Comparison of ENCODE assay signal across 17 cellular contexts in genomic region chr3:194339356-194339755, GRCh38. TPM values are rescaled to one million over a fixed set of nuclear protein-coding genes. Genes with fewer than 3 reads are reported as not detected.
A peak's percentile ranks its signal among the peaks of the same experiment; 100 is the strongest.
DNase-seq lines count a peak whose midpoint lies in the region; ATAC-seq, FAIRE-seq and TF ChIP-seq lines count a peak whose summit lies in the region.
"Had no signal": no experiment of that assay in that cellular context is flagged by ENCODE, and none has a peak within 500 bp of the region (broad histone marks: within the 10 kb centered on the region; RNA-seq: fewer than 3 reads in every experiment).

No MANE protein-coding gene starts in this region.

- no peak for TF ChIP-seq POLR2A in HepG2 (IDR thresholded peaks at IDR 0.05; ENCODE audit: insufficient read depth in 1 of 2, low read depth in 2 of 2, low read length in 2 of 2)
- no peak for TF ChIP-seq POLR2A in right lobe of liver (IDR thresholded peaks at IDR 0.05)
- TF ChIP-seq POLR2A in tibial nerve (IDR thresholded peaks at IDR 0.05), result no peak

- TF ChIP-seq EP300 in HepG2 (IDR thresholded peaks at IDR 0.05; ENCODE audit: low read depth in 2 of 2, low read length in 2 of 2), result no peak
- TF ChIP-seq EP300 in HepG2 (CRISPR knock-in tag; IDR thresholded peaks at IDR 0.05; ENCODE audit: borderline replicate concordance), result no peak
- TF ChIP-seq EP300 in tibial nerve (IDR thresholded peaks at IDR 0.05), result no peak

- no peak overlapping the region for H3K27ac ChIP-seq in HepG2 (ENCODE audit: extremely low read length, insufficient read depth, low read length)
- no peak overlapping the region for H3K27ac ChIP-seq in right lobe of liver
- H3K27ac ChIP-seq in OCI-LY3 (ENCODE audit: low read length), result no peak overlapping the region
- H3K27ac ChIP-seq in hepatocyte, result peak overlapping the region; percentile 80
- H3K27ac ChIP-seq in aorta (ENCODE audit: low read depth in 1 of 2, low read length in 2 of 2), result no peak overlapping the region
- no peak overlapping the region for H3K27ac ChIP-seq in tibial nerve
- H3K27ac ChIP-seq: gastroesophageal sphincter had no signal

- H3K4me2 ChIP-seq in HepG2 (ENCODE audit: low read depth, low read length) (no peak overlapping the region), OCI-LY3 (ENCODE audit: low read length) (no peak overlapping the region), hepatocyte (no peak overlapping the region)

- POLR2A ChIA-PET in HepG2 (lab: Yijun Ruan, JAX), result interaction anchor here (1.5 kb wide), 1 partner anchor 12 kb away, joined by 4 read pairs; the partner anchor contains the start of gene CPN2

- H3K36me3 ChIP-seq in HepG2 (replicated peaks in 1 of 2; ENCODE audit: control insufficient read depth in 1 of 2, insufficient read depth in 2 of 2, low read length in 2 of 2) (peaks cover 9 to 18% of the 10 kb centered on the region in 2 experiments; a peak in 4 of 5 replicates), right lobe of liver (peaks cover 0 to 26% (median 10%) of the 10 kb centered on the region in 4 donors), OCI-LY3 (replicated peaks; ENCODE audit: low read depth, low read length) (no peaks in the 10 kb centered on the region), hepatocyte (replicated peaks; ENCODE audit: insufficient read depth, low read depth) (no peaks in the 10 kb centered on the region), aorta (ENCODE audit: control insufficient read depth in 1 of 2, insufficient read depth in 2 of 2, low read length in 1 of 2) (no peaks in the 10 kb centered on the region), tibial nerve (no peaks in the 10 kb centered on the region)
- H3K36me3 ChIP-seq: gastroesophageal sphincter had no signal

- 93% methylated on average over 9 of the region's 9 CpGs for WGBS in HepG2 (ENCODE audit: low lambda C conversion rate)
- WGBS in right lobe of liver (ENCODE audit: insufficient coverage, low coverage, low lambda C conversion rate, missing lambda C conversion rate), result 94% methylated on average over 1 of the region's 9 CpGs
- WGBS in hepatocyte (ENCODE audit: low lambda C conversion rate, missing lambda C conversion rate), result 63% methylated on average over 9 of the region's 9 CpGs
- WGBS in aorta, 2 donors, result 84 to 88% methylated on average over 9 of the region's 9 CpGs
- WGBS in tibial nerve, 2 donors, result 67 to 68% methylated on average over 9 of the region's 9 CpGs

- H3K9me3 ChIP-seq in HepG2 (ENCODE audit: low read length) (no peaks in the 10 kb centered on the region), right lobe of liver (no peaks in the 10 kb centered on the region), OCI-LY3 (ENCODE audit: insufficient read depth, low read length) (no peaks in the 10 kb centered on the region), hepatocyte (ENCODE audit: low read depth) (no peaks in the 10 kb centered on the region), aorta (ENCODE audit: control insufficient read depth, low read length) (no peaks in the 10 kb centered on the region), tibial nerve (no peaks in the 10 kb centered on the region)
- H3K9me3 ChIP-seq: gastroesophageal sphincter had no signal

- ATAC-seq in HepG2 (no peak), right lobe of liver (no peak), aorta (ENCODE audit: low FRiP score) (no peak)
- no peak for ATAC-seq in activated naive CD4-positive, alpha-beta T cell treated with anti-CD3 and anti-CD28 coated beads, Interleukin-2, amount 50 U/mL, for 72 hours
- ATAC-seq: gastroesophageal sphincter had no signal

- no TSS peak for BruUV-seq in HepG2 (replicated peaks; lab: Mats Ljungman, UMichigan)

- H3K9ac ChIP-seq in HepG2 (ENCODE audit: insufficient read depth, low read depth, low read length) (no peak overlapping the region), OCI-LY3 (ENCODE audit: low read length) (no peak overlapping the region)

- no peak overlapping the region for H3K4me3 ChIP-seq in HepG2 (replicated peaks in 1 of 3; ENCODE audit: insufficient read depth in 1 of 3, low read depth in 2 of 3, low read length in 3 of 3)
- H3K4me3 ChIP-seq in right lobe of liver, result no peak overlapping the region
- H3K4me3 ChIP-seq in OCI-LY3 (ENCODE audit: low read length), result no peak overlapping the region
- no peak overlapping the region for H3K4me3 ChIP-seq in hepatocyte
- no peak overlapping the region for H3K4me3 ChIP-seq in aorta (ENCODE audit: low read length in 2 of 2)
- no peak overlapping the region for H3K4me3 ChIP-seq in tibial nerve
- H3K4me3 ChIP-seq: gastroesophageal sphincter had no signal

- CTCF ChIA-PET in HepG2 (lab: Yijun Ruan, JAX; ENCODE audit: low intra/inter-chr PET ratio, low total read pairs), result no interaction called here

- H3K4me1 ChIP-seq in HepG2 (ENCODE audit: insufficient read depth, low read length) (peaks cover 17% of the 10 kb centered on the region; the same call in 1 of the 2 replicates), right lobe of liver (peaks cover 0 to 6% (median 0%) of the 10 kb centered on the region in 4 donors), OCI-LY3 (ENCODE audit: low read length) (peaks cover 13% of the 10 kb centered on the region), hepatocyte (ENCODE audit: insufficient read depth) (peaks cover 9% of the 10 kb centered on the region), aorta (ENCODE audit: control insufficient read depth in 1 of 2, insufficient read depth in 2 of 2, low read length in 2 of 2) (no peaks in the 10 kb centered on the region), tibial nerve (peaks cover 0 to 4% (median 0%) of the 10 kb centered on the region in 4 donors)
- H3K4me1 ChIP-seq: gastroesophageal sphincter had no signal

- no peaks in the 10 kb centered on the region for H3K79me2 ChIP-seq in HepG2 (ENCODE audit: insufficient read depth, low read length)
- no peaks in the 10 kb centered on the region for H3K79me2 ChIP-seq in OCI-LY3 (ENCODE audit: low read length)
- H3K79me2 ChIP-seq in hepatocyte, result no peaks in the 10 kb centered on the region

- H3K9me3 Mint-ChIP-seq in activated naive CD4-positive, alpha-beta T cell treated with anti-CD3 and anti-CD28 coated beads, Interleukin-2, amount 50 U/mL, for 72 hours, result no peaks in the 10 kb centered on the region
- H3K9me3 Mint-ChIP-seq: activated naive CD4-positive, alpha-beta T cell treated with anti-CD3 and anti-CD28 coated beads for 36 hours; memory B cell; stimulated activated naive CD8-positive, alpha-beta T cell treated with anti-CD3 and anti-CD28 coated beads, Interleukin-15, Interleukin-2, amounts not matched to agents 100 ng/mL and 50 ng/mL, for 24 hours had no signal

- intact Hi-C loops in HepG2 (cut with micrococcal nuclease; ENCODE audit: unreplicated experiment) (no loop called here), right lobe of liver (cut with DNase I) (loop anchor here (5.0 to 10.0 kb wide), 2 partner anchors 63 to 255 kb away; no protein-coding TSS in a partner anchor), aorta (cut with DNase I) (no loop called here)

- DNase-seq in HepG2 (ENCODE audit: low spot score) (no peak), right lobe of liver (no peak), hepatocyte (ENCODE audit: low spot score) (no peak), aorta (no peak), tibial nerve (ENCODE audit: low spot score in 2 of 2) (no peak), G401 (ENCODE audit: low spot score) (no peak)
- no peak for DNase-seq in activated naive CD4-positive, alpha-beta T cell treated with anti-CD3 and anti-CD28 coated beads, Interleukin-2, amount 50 U/mL, for 72 hours (ENCODE audit: low spot score in 2 of 2)
- DNase-seq: activated naive CD4-positive, alpha-beta T cell treated with anti-CD3 and anti-CD28 coated beads for 36 hours; central memory CD4-positive, alpha-beta T cell; DMS153; NK-92 treated with Interleukin-12 subunit alpha and Interleukin-12 subunit beta, amount 100 ng/mL, for 24 hours had no signal

- TF ChIP-seq RAD21 in HepG2 (CRISPR knock-in tag; IDR thresholded peaks at IDR 0.05), result no peak

- in situ Hi-C loops in HepG2 (cut with HindIII; ENCODE audit: extremely low pct_ligation_motif_present, low pct_unique_long_range_greater_than_20kb) (no loop called here), G401 (cut with HindIII; ENCODE audit: low sequenced_read_pairs) (no loop called here)

- H3K36me3 Mint-ChIP-seq in activated naive CD4-positive, alpha-beta T cell treated with anti-CD3 and anti-CD28 coated beads, Interleukin-2, amount 50 U/mL, for 72 hours, result no peaks in the 10 kb centered on the region
- H3K36me3 Mint-ChIP-seq: memory B cell had no signal

- H2AFZ ChIP-seq in HepG2 (ENCODE audit: low read length) (no peak overlapping the region), OCI-LY3 (ENCODE audit: low read depth, low read length) (no peak overlapping the region), hepatocyte (no peak overlapping the region)

- H3K27me3 ChIP-seq in HepG2 (ENCODE audit: control insufficient read depth in 1 of 2, insufficient read depth in 2 of 2, low read length in 2 of 2) (no peaks in the 10 kb centered on the region), right lobe of liver (no peaks in the 10 kb centered on the region), OCI-LY3 (ENCODE audit: low read depth, low read length) (peaks cover 22% of the 10 kb centered on the region), hepatocyte (no peaks in the 10 kb centered on the region), aorta (ENCODE audit: control insufficient read depth in 1 of 2, insufficient read depth in 2 of 2, low read length in 1 of 2) (no peaks in the 10 kb centered on the region), tibial nerve (no peaks in the 10 kb centered on the region)

- H4K20me1 ChIP-seq in HepG2 (ENCODE audit: insufficient read depth, low read length), result no peaks in the 10 kb centered on the region
- no peaks in the 10 kb centered on the region for H4K20me1 ChIP-seq in OCI-LY3 (ENCODE audit: insufficient read depth, low read length)
- no peaks in the 10 kb centered on the region for H4K20me1 ChIP-seq in hepatocyte (ENCODE audit: insufficient read depth, poor library complexity, severe bottlenecking)

- H3K27ac Mint-ChIP-seq in activated naive CD4-positive, alpha-beta T cell treated with anti-CD3 and anti-CD28 coated beads, Interleukin-2, amount 50 U/mL, for 72 hours, result no peak overlapping the region
- H3K27ac Mint-ChIP-seq: activated naive CD4-positive, alpha-beta T cell treated with anti-CD3 and anti-CD28 coated beads for 36 hours; memory B cell; stimulated activated naive CD8-positive, alpha-beta T cell treated with anti-CD3 and anti-CD28 coated beads, Interleukin-15, Interleukin-2, amounts not matched to agents 100 ng/mL and 50 ng/mL, for 24 hours had no signal

- H3K9me2 ChIP-seq in hepatocyte (replicated peaks; ENCODE audit: insufficient read depth), result no peaks in the 10 kb centered on the region

- FAIRE-seq in HepG2 (lab: Jason Lieb, UNC), result no peak
- FAIRE-seq: endometrium had no signal

- TF ChIP-seq CTCF in HepG2 (CRISPR knock-in tag; IDR thresholded peaks at IDR 0.05), result no peak
- TF ChIP-seq CTCF in right lobe of liver (IDR thresholded peaks at IDR 0.05), result no peak
- peak; percentile 11; the same call in 1 of the 2 replicates for TF ChIP-seq CTCF in OCI-LY3 (IDR thresholded peaks at IDR 0.05; ENCODE audit: low read depth, low read length)
- TF ChIP-seq CTCF in hepatocyte (IDR thresholded peaks at IDR 0.05; ENCODE audit: poor library complexity), result peak; percentile 29
- TF ChIP-seq CTCF in tibial nerve (IDR thresholded peaks at IDR 0.05), result no peak

RNA-seq across cellular contexts. Expression of gene CPN2, which starts 11.8 kb away (rescaled TPM):
- total RNA-seq in HepG2 (2016; rRNA removed; fragmentation: Illumina TruSeq; extraction: Trizol) (16.3 and 27.7 TPM in 2 replicates), right lobe of liver (100 to 1,000 TPM; 173 to 307 (median 202) TPM), hepatocyte (3.3 and 3.5 TPM in 2 replicates), aorta (not detected), tibial nerve (not detected)
- 4.8 and 4.9 TPM in 2 replicates for total RNA-seq in HepG2 (2016; cell fraction: cytosol; rRNA removed; fragmentation: Illumina TruSeq; extraction: Trizol; ENCODE audit: low read depth)
- 11.8 and 26.8 TPM in 2 replicates for total RNA-seq in HepG2 (2016; cell fraction: insoluble cytoplasmic fraction; rRNA removed; fragmentation: Illumina TruSeq; extraction: Trizol)
- 14.4 and 15.6 TPM in 2 replicates for total RNA-seq in HepG2 (2016; cell fraction: membrane; rRNA removed; fragmentation: Illumina TruSeq; extraction: Trizol)
- total RNA-seq in HepG2 (2016; cell fraction: nucleus; rRNA removed; fragmentation: Illumina TruSeq; extraction: Trizol), result 34.1 and 42.6 TPM in 2 replicates
- polyA plus RNA-seq in HepG2 (2011; rRNA removed) (26.7 and 29.3 TPM in 2 replicates), hepatocyte (2.2 and 4.6 TPM in 2 replicates), aorta (not detected)
- 12.6 and 16.6 TPM in 2 replicates for polyA plus RNA-seq in HepG2 (2011; cell fraction: cytosol; rRNA removed)
- 18.2 and 18.5 TPM in 2 replicates for polyA plus RNA-seq in HepG2 (2011; cell fraction: nucleus; rRNA removed)
- 19.0 and 20.2 TPM in 2 replicates for polyA plus RNA-seq in HepG2 (2012)
- 8.8 and 9.3 TPM in 2 replicates for polyA plus RNA-seq in HepG2 (2016; cell fraction: cytosol; fragmentation: Illumina TruSeq; extraction: Trizol; ENCODE audit: low read depth)
- 27.5 and 38.0 TPM in 2 replicates for polyA plus RNA-seq in HepG2 (2016; cell fraction: insoluble cytoplasmic fraction; fragmentation: Illumina TruSeq; extraction: Trizol; ENCODE audit: low read depth)
- 18.2 and 23.6 TPM in 2 replicates for polyA plus RNA-seq in HepG2 (2016; cell fraction: membrane; fragmentation: Illumina TruSeq; extraction: Trizol; ENCODE audit: low read depth)
- 100 and 101 TPM in 2 replicates for polyA plus RNA-seq in HepG2 (2016; cell fraction: nucleus; fragmentation: Illumina TruSeq; extraction: Trizol; ENCODE audit: insufficient read depth, low read depth)
- 66.5 TPM in 1 of 2 replicates, not detected in the other for polyA minus RNA-seq in HepG2 (2011; rRNA and poly(A)+ RNA removed; ENCODE audit: low replicate concordance)
- polyA minus RNA-seq in HepG2 (2011; cell fraction: cytosol; rRNA and poly(A)+ RNA removed), result 19.2 and 22.2 TPM in 2 replicates
- 6.3 and 7.8 TPM in 2 replicates for polyA minus RNA-seq in HepG2 (2011; cell fraction: nucleus; rRNA and poly(A)+ RNA removed)
- total RNA-seq in G401 (2014; rRNA removed; shearing (Covaris generic)), result not detected in 2 replicates
- total RNA-seq in activated naive CD4-positive, alpha-beta T cell treated with anti-CD3 and anti-CD28 coated beads, Interleukin-2, amount 50 U/mL, for 72 hours, result not detected
- total RNA-seq: activated naive CD4-positive, alpha-beta T cell treated with anti-CD3 and anti-CD28 coated beads for 36 hours; gastroesophageal sphincter; SK-MEL-5 had no signal

RNA-seq across cellular contexts. Expression of gene LRRC15, which starts 30.2 kb away (rescaled TPM):
- total RNA-seq in HepG2 (2016; rRNA removed; fragmentation: Illumina TruSeq; extraction: Trizol) (not detected in 2 replicates), right lobe of liver (under 1 TPM in 5 of 6 experiments, not detected in 1; 0.07 to 0.37 (median 0.09) TPM), hepatocyte (not detected in 2 replicates), aorta (under 1 TPM; 0.06 to 0.54 TPM), tibial nerve (not detected)
- not detected in 2 replicates for total RNA-seq in HepG2 (2016; cell fraction: cytosol; rRNA removed; fragmentation: Illumina TruSeq; extraction: Trizol; ENCODE audit: low read depth)
- total RNA-seq in HepG2 (2016; cell fraction: insoluble cytoplasmic fraction; rRNA removed; fragmentation: Illumina TruSeq; extraction: Trizol), result not detected in 2 replicates
- not detected in 2 replicates for total RNA-seq in HepG2 (2016; cell fraction: membrane; rRNA removed; fragmentation: Illumina TruSeq; extraction: Trizol)
- total RNA-seq in HepG2 (2016; cell fraction: nucleus; rRNA removed; fragmentation: Illumina TruSeq; extraction: Trizol), result not detected in 2 replicates
- polyA plus RNA-seq in HepG2 (2011; rRNA removed) (not detected in 2 replicates), hepatocyte (not detected in 2 replicates), aorta (not detected)
- polyA plus RNA-seq in HepG2 (2011; cell fraction: cytosol; rRNA removed), result not detected in 2 replicates
- polyA plus RNA-seq in HepG2 (2011; cell fraction: nucleus; rRNA removed), result not detected in 2 replicates
- not detected in 2 replicates for polyA plus RNA-seq in HepG2 (2012)
- not detected in 2 replicates for polyA plus RNA-seq in HepG2 (2016; cell fraction: cytosol; fragmentation: Illumina TruSeq; extraction: Trizol; ENCODE audit: low read depth)
- not detected in 2 replicates for polyA plus RNA-seq in HepG2 (2016; cell fraction: insoluble cytoplasmic fraction; fragmentation: Illumina TruSeq; extraction: Trizol; ENCODE audit: low read depth)
- polyA plus RNA-seq in HepG2 (2016; cell fraction: membrane; fragmentation: Illumina TruSeq; extraction: Trizol; ENCODE audit: low read depth), result not detected in 2 replicates
- polyA plus RNA-seq in HepG2 (2016; cell fraction: nucleus; fragmentation: Illumina TruSeq; extraction: Trizol; ENCODE audit: insufficient read depth, low read depth), result not detected in 2 replicates
- polyA minus RNA-seq in HepG2 (2011; rRNA and poly(A)+ RNA removed; ENCODE audit: low replicate concordance), result 0.05 TPM in 1 of 2 replicates, not detected in the other
- polyA minus RNA-seq in HepG2 (2011; cell fraction: cytosol; rRNA and poly(A)+ RNA removed), result not detected in 2 replicates
- not detected in 2 replicates for polyA minus RNA-seq in HepG2 (2011; cell fraction: nucleus; rRNA and poly(A)+ RNA removed)
- 0.14 and 0.55 TPM in 2 replicates for total RNA-seq in G401 (2014; rRNA removed; shearing (Covaris generic))
- total RNA-seq in activated naive CD4-positive, alpha-beta T cell treated with anti-CD3 and anti-CD28 coated beads, Interleukin-2, amount 50 U/mL, for 72 hours, result not detected
- total RNA-seq: activated naive CD4-positive, alpha-beta T cell treated with anti-CD3 and anti-CD28 coated beads for 36 hours; SK-MEL-5 had no signal

RNA-seq across cellular contexts. Expression of gene GP5, which starts 59.7 kb away (rescaled TPM):
- total RNA-seq in HepG2 (2016; rRNA removed; fragmentation: Illumina TruSeq; extraction: Trizol) (not detected in 2 replicates), right lobe of liver (under 1 TPM in 4 of 6 experiments, not detected in 2; 0.07 to 0.23 (median 0.16) TPM), hepatocyte (0.27 and 0.52 TPM in 2 replicates), aorta (under 1 TPM; 0.19 to 0.33 TPM), tibial nerve (not detected)
- not detected in 2 replicates for total RNA-seq in HepG2 (2016; cell fraction: cytosol; rRNA removed; fragmentation: Illumina TruSeq; extraction: Trizol; ENCODE audit: low read depth)
- total RNA-seq in HepG2 (2016; cell fraction: insoluble cytoplasmic fraction; rRNA removed; fragmentation: Illumina TruSeq; extraction: Trizol), result not detected in 2 replicates
- not detected in 2 replicates for total RNA-seq in HepG2 (2016; cell fraction: membrane; rRNA removed; fragmentation: Illumina TruSeq; extraction: Trizol)
- total RNA-seq in HepG2 (2016; cell fraction: nucleus; rRNA removed; fragmentation: Illumina TruSeq; extraction: Trizol), result not detected in 2 replicates
- polyA plus RNA-seq in HepG2 (2011; rRNA removed) (0.01 TPM in 1 of 2 replicates, not detected in the other), hepatocyte (0.04 TPM in 1 of 2 replicates, not detected in the other), aorta (under 1 TPM in 1 of 2 donors, not detected in 1; 0.15 TPM)
- 0.01 TPM in 1 of 2 replicates, not detected in the other for polyA plus RNA-seq in HepG2 (2011; cell fraction: cytosol; rRNA removed)
- polyA plus RNA-seq in HepG2 (2011; cell fraction: nucleus; rRNA removed), result 0.07 TPM in 1 of 2 replicates, not detected in the other
- polyA plus RNA-seq in HepG2 (2012), result not detected in 2 replicates
- not detected in 2 replicates for polyA plus RNA-seq in HepG2 (2016; cell fraction: cytosol; fragmentation: Illumina TruSeq; extraction: Trizol; ENCODE audit: low read depth)
- polyA plus RNA-seq in HepG2 (2016; cell fraction: insoluble cytoplasmic fraction; fragmentation: Illumina TruSeq; extraction: Trizol; ENCODE audit: low read depth), result not detected in 2 replicates
- not detected in 2 replicates for polyA plus RNA-seq in HepG2 (2016; cell fraction: membrane; fragmentation: Illumina TruSeq; extraction: Trizol; ENCODE audit: low read depth)
- polyA plus RNA-seq in HepG2 (2016; cell fraction: nucleus; fragmentation: Illumina TruSeq; extraction: Trizol; ENCODE audit: insufficient read depth, low read depth), result not detected in 2 replicates
- polyA minus RNA-seq in HepG2 (2011; rRNA and poly(A)+ RNA removed; ENCODE audit: low replicate concordance), result 0.04 TPM in 1 of 2 replicates, not detected in the other
- polyA minus RNA-seq in HepG2 (2011; cell fraction: cytosol; rRNA and poly(A)+ RNA removed), result not detected in 2 replicates
- polyA minus RNA-seq in HepG2 (2011; cell fraction: nucleus; rRNA and poly(A)+ RNA removed), result 0.25 and 0.39 TPM in 2 replicates
- not detected in 2 replicates for total RNA-seq in G401 (2014; rRNA removed; shearing (Covaris generic))
- under 1 TPM; 0.43 to 0.58 TPM for total RNA-seq in activated naive CD4-positive, alpha-beta T cell treated with anti-CD3 and anti-CD28 coated beads, Interleukin-2, amount 50 U/mL, for 72 hours
- total RNA-seq: SK-MEL-5 had no signal

Comparison
In these comparisons a context has a peak if more than half of its experiments do, and no peak if none do; other contexts are left out.
1. intact Hi-C loops: an anchor here in right lobe of liver (5.0 to 10.0 kb wide); none called in HepG2 and aorta.
2. CTCF ChIP-seq: peak in OCI-LY3 (single experiment) and hepatocyte (single experiment); none in HepG2 (single experiment), right lobe of liver (0 of 4) and tibial nerve (0 of 5).